ENCODE assay signal across 16 cellular contexts in genomic region chr4:118417325-118417724, GRCh38.
DNase-seq lines count a peak whose midpoint lies in the region; ATAC-seq lines count a peak whose summit lies in the region.
"Had no signal": no experiment of that assay in that cellular context is flagged by ENCODE, and none has a peak within 500 bp of the region (broad histone marks: within the 10 kb centered on the region; RNA-seq: fewer than 3 reads in every experiment).

No MANE protein-coding gene starts in this region.

- H3K36me3 Mint-ChIP-seq in activated T-cell treated with anti-CD3 and anti-CD28 coated beads, Interleukin-2, amount 50 U/mL, for 24 hours (ENCODE audit: low read depth): no peaks in the 10 kb centered on the region
- H3K36me3 Mint-ChIP-seq in effector memory CD8-positive, alpha-beta T cell (ENCODE audit: insufficient read depth): no peaks in the 10 kb centered on the region
- H3K36me3 Mint-ChIP-seq: CD4-positive, alpha-beta memory T cell had no signal

- H3K4me3 Mint-ChIP-seq in activated T-cell treated with anti-CD3 and anti-CD28 coated beads, Interleukin-2, amount 50 U/mL, for 24 hours: no peak overlapping the region
- H3K4me3 Mint-ChIP-seq in effector memory CD8-positive, alpha-beta T cell: no peak overlapping the region
- H3K4me3 Mint-ChIP-seq: activated CD4-positive, alpha-beta T cell treated with anti-CD3 and anti-CD28 coated beads for 36 hours; activated T-helper 1 cell treated with anti-CD3 and anti-CD28 coated beads, Interleukin-12 subunit alpha, Interleukin-12 subunit beta, Interleukin-2, Interleukin-4 antibody, amounts not matched to agents 30 ng/mL and 10 ng/mL and 1 ng/mL, durations not matched to agents 14 hours and 24 hours and 36 hours; CD4-positive, alpha-beta memory T cell had no signal

- H3K4me1 Mint-ChIP-seq in activated T-cell treated with anti-CD3 and anti-CD28 coated beads, Interleukin-2, amount 50 U/mL, for 24 hours (ENCODE audit: low read depth): no peaks in the 10 kb centered on the region
- H3K4me1 Mint-ChIP-seq in effector memory CD8-positive, alpha-beta T cell (ENCODE audit: low read depth in 2 of 2): no peaks in the 10 kb centered on the region
- H3K4me1 Mint-ChIP-seq: activated CD4-positive, alpha-beta T cell treated with anti-CD3 and anti-CD28 coated beads for 36 hours; CD4-positive, alpha-beta memory T cell had no signal

- peak; percentile 65 for DNase-seq in EL
- DNase-seq in amniotic epithelial cell (ENCODE audit: low read depth): peak; percentile 36
- peak; percentile 40 for DNase-seq in kidney tubule cell (ENCODE audit: low spot score)
- DNase-seq in activated T-cell treated with anti-CD3 and anti-CD28 coated beads, Interleukin-2, amount 50 U/mL, for 24 hours: no peak
- DNase-seq in SKM-1 (lab: John Stamatoyannopoulos, UW; ENCODE audit: unreplicated experiment): no peak
- no peak for DNase-seq in effector memory CD8-positive, alpha-beta T cell
- no peak for DNase-seq in NCI-H2196 treated with DMSO at 0.1 percent for 48 hours (lab: John Stamatoyannopoulos, UW; ENCODE audit: unreplicated experiment)
- DNase-seq: activated CD4-positive, alpha-beta T cell treated with anti-CD3 and anti-CD28 coated beads for 36 hours; CD4-positive, alpha-beta memory T cell; H7; Kasumi-1; NCI-H2227 treated with DMSO at 0.1 percent for 48 hours; retina; T-helper 1 cell had no signal

- no peaks in the 10 kb centered on the region for H3K27me3 Mint-ChIP-seq in activated T-cell treated with anti-CD3 and anti-CD28 coated beads, Interleukin-2, amount 50 U/mL, for 24 hours
- peaks cover 4 to 7% of the 10 kb centered on the region in 2 donors for H3K27me3 Mint-ChIP-seq in effector memory CD8-positive, alpha-beta T cell

- H3K9me3 Mint-ChIP-seq in activated T-cell treated with anti-CD3 and anti-CD28 coated beads, Interleukin-2, amount 50 U/mL, for 24 hours: no peaks in the 10 kb centered on the region
- no peaks in the 10 kb centered on the region for H3K9me3 Mint-ChIP-seq in effector memory CD8-positive, alpha-beta T cell
- H3K9me3 Mint-ChIP-seq: activated T-helper 1 cell treated with anti-CD3 and anti-CD28 coated beads, Interleukin-12 subunit alpha, Interleukin-12 subunit beta, Interleukin-2, Interleukin-4 antibody, amounts not matched to agents 30 ng/mL and 10 ng/mL and 1 ng/mL, durations not matched to agents 14 hours and 24 hours and 36 hours; CD4-positive, alpha-beta memory T cell had no signal

- H3K27ac Mint-ChIP-seq in activated T-cell treated with anti-CD3 and anti-CD28 coated beads, Interleukin-2, amount 50 U/mL, for 24 hours: no peak overlapping the region
- H3K27ac Mint-ChIP-seq in effector memory CD8-positive, alpha-beta T cell: no peak overlapping the region
- H3K27ac Mint-ChIP-seq: activated CD4-positive, alpha-beta T cell treated with anti-CD3 and anti-CD28 coated beads for 36 hours; activated T-helper 1 cell treated with anti-CD3 and anti-CD28 coated beads, Interleukin-12 subunit alpha, Interleukin-12 subunit beta, Interleukin-2, Interleukin-4 antibody, amounts not matched to agents 30 ng/mL and 10 ng/mL and 1 ng/mL, durations not matched to agents 14 hours and 24 hours and 36 hours; CD4-positive, alpha-beta memory T cell had no signal

- peak; percentile 84 for ATAC-seq in HG02798 (IDR thresholded peaks at IDR 0.05; ENCODE audit: poor library complexity, unreplicated experiment)
- ATAC-seq in effector memory CD8-positive, alpha-beta T cell (replicated peaks): no peak
- ATAC-seq: activated CD4-positive, alpha-beta T cell treated with anti-CD3 and anti-CD28 coated beads for 36 hours had no signal

Comparison
In these comparisons a context has a peak if more than half of its experiments do, and no peak if none do; other contexts are left out.
1. DNase-seq: peak in EL (single experiment), amniotic epithelial cell (single experiment) and kidney tubule cell (single experiment); none in activated T-cell treated with anti-CD3 and anti-CD28 coated beads, Interleukin-2, amount 50 U/mL, for 24 hours (single experiment), SKM-1 (single experiment), effector memory CD8-positive, alpha-beta T cell (0 of 3) and NCI-H2196 treated with DMSO at 0.1 percent for 48 hours (single experiment).